Comparison of ENCODE assay signal across 8 cellular contexts in genomic region chr1:35555601-35556477, GRCh38. TPM values are rescaled to one million over a fixed set of nuclear protein-coding genes. Genes with fewer than 3 reads are reported as not detected.
DNase-seq lines count a peak whose midpoint lies in the region; ATAC-seq and TF ChIP-seq lines count a peak whose summit lies in the region.

No MANE protein-coding gene starts in this region.

- peaks cover 4% of the 10 kb centered on the region for H3K36me3 ChIP-seq in neural cell (ENCODE audit: insufficient read depth, low read length)

- peak overlapping the region; percentile 87 for H3K9ac ChIP-seq in neural cell (ENCODE audit: low read length)

- no peaks in the 10 kb centered on the region for H4K20me1 ChIP-seq in neural cell (ENCODE audit: insufficient read depth)

- TF ChIP-seq EP300 in neural cell (conservative IDR thresholded peaks at IDR 0.05; ENCODE audit: poor library complexity, severe bottlenecking): no peak

- TF ChIP-seq CTCF in chondrocyte (IDR thresholded peaks at IDR 0.05) (no peak), neural cell (IDR thresholded peaks at IDR 0.05; ENCODE audit: poor library complexity, severe bottlenecking) (no peak)

- no peaks in the 10 kb centered on the region for H3K27me3 Mint-ChIP-seq in T-helper 1 cell treated with Interleukin-12 subunit alpha and Interleukin-12 subunit beta and Interleukin-4 antibody, amounts not matched to agents 30 μg/mL and 1 μg/mL, for 36 hours (ENCODE audit: low read depth)
- no peaks in the 10 kb centered on the region for H3K27me3 Mint-ChIP-seq in chondrocyte (ENCODE audit: low read depth)

- H3K27ac Mint-ChIP-seq in T-helper 1 cell treated with Interleukin-12 subunit alpha and Interleukin-12 subunit beta and Interleukin-4 antibody, amounts not matched to agents 30 μg/mL and 1 μg/mL, for 36 hours: peak overlapping the region; percentile 80
- H3K27ac Mint-ChIP-seq in chondrocyte (ENCODE audit: unreplicated experiment): peak overlapping the region; percentile 28

- H3F3A ChIP-seq in neural cell (ENCODE audit: insufficient read depth, low read length, poor library complexity, severe bottlenecking): peaks cover 5% of the 10 kb centered on the region

- H3K4me3 ChIP-seq in neural cell (ENCODE audit: low read length): peak overlapping the region; percentile 93

- H3K27me3 ChIP-seq in neural cell (ENCODE audit: insufficient read depth, low read depth, low read length): no peaks in the 10 kb centered on the region

- peak overlapping the region; percentile 98 for H3K4me3 Mint-ChIP-seq in T-helper 1 cell treated with Interleukin-12 subunit alpha and Interleukin-12 subunit beta and Interleukin-4 antibody, amounts not matched to agents 30 μg/mL and 1 μg/mL, for 36 hours
- H3K4me3 Mint-ChIP-seq in chondrocyte (ENCODE audit: unreplicated experiment): peak overlapping the region; percentile 97

- H3K9me3 Mint-ChIP-seq in T-helper 1 cell treated with Interleukin-12 subunit alpha and Interleukin-12 subunit beta and Interleukin-4 antibody, amounts not matched to agents 30 μg/mL and 1 μg/mL, for 36 hours: no peaks in the 10 kb centered on the region
- H3K9me3 Mint-ChIP-seq in chondrocyte (ENCODE audit: low read depth): no peaks in the 10 kb centered on the region

- H3K9me3 ChIP-seq in neural cell (ENCODE audit: low read length): no peaks in the 10 kb centered on the region

- ATAC-seq in HG02885 (IDR thresholded peaks at IDR 0.05; ENCODE audit: poor library complexity, unreplicated experiment): no peak
- no peak for ATAC-seq in GM21515 (IDR thresholded peaks at IDR 0.05; ENCODE audit: unreplicated experiment)

- DNase-seq in T-helper 1 cell: no peak
- DNase-seq in NCI-H2196 treated with DMSO at 0.1 percent for 48 hours (lab: John Stamatoyannopoulos, UW; ENCODE audit: unreplicated experiment): peak; percentile 57
- DNase-seq in chondrocyte (ENCODE audit: low spot score): no peak
- DNase-seq in effector CD8-positive, alpha-beta T cell (lab: John Stamatoyannopoulos, UW): no peak

- H2AFZ ChIP-seq in neural cell (ENCODE audit: low read depth, low read length): no peak overlapping the region

- H3K36me3 Mint-ChIP-seq in T-helper 1 cell treated with Interleukin-12 subunit alpha and Interleukin-12 subunit beta and Interleukin-4 antibody, amounts not matched to agents 30 μg/mL and 1 μg/mL, for 36 hours (ENCODE audit: low read depth): peaks cover 32% of the 10 kb centered on the region
- H3K36me3 Mint-ChIP-seq in chondrocyte (ENCODE audit: low read depth): peaks cover 5% of the 10 kb centered on the region

- no peak for TF ChIP-seq RAD21 in neural cell (conservative IDR thresholded peaks at IDR 0.05)

- H3K27ac ChIP-seq in neural cell (ENCODE audit: low read length): no peak overlapping the region

- no peaks in the 10 kb centered on the region for H3K9me2 ChIP-seq in neural cell (ENCODE audit: insufficient read depth, low read length)

- H3K79me2 ChIP-seq in neural cell (replicated peaks; ENCODE audit: insufficient read depth, low read length): peaks cover 18% of the 10 kb centered on the region

- H3K4me2 ChIP-seq in neural cell (ENCODE audit: low read length): peak overlapping the region; percentile 90

- H3K4me1 Mint-ChIP-seq in T-helper 1 cell treated with Interleukin-12 subunit alpha and Interleukin-12 subunit beta and Interleukin-4 antibody, amounts not matched to agents 30 μg/mL and 1 μg/mL, for 36 hours (ENCODE audit: low read depth): peaks cover 48% of the 10 kb centered on the region
- H3K4me1 Mint-ChIP-seq in chondrocyte (ENCODE audit: low read depth): peaks cover 42% of the 10 kb centered on the region

TF ChIP-seq in neural cell, 6 proteins besides CTCF, POLR2A, EP300 and RAD21:
- no peak for TF ChIP-seq REST (IDR thresholded peaks at IDR 0.05; ENCODE audit: borderline replicate concordance)
- TF ChIP-seq SMC3 (conservative IDR thresholded peaks at IDR 0.05; ENCODE audit: poor library complexity): no peak
- no peak for TF ChIP-seq MXI1 (conservative IDR thresholded peaks at IDR 0.05; ENCODE audit: poor library complexity, severe bottlenecking)
- no peak for TF ChIP-seq EZH2 (IDR thresholded peaks at IDR 0.05; ENCODE audit: borderline replicate concordance, insufficient read depth, low read length, poor library complexity, severe bottlenecking)
- TF ChIP-seq TAF1 (IDR thresholded peaks at IDR 0.05; ENCODE audit: low read depth): no peak

RNA-seq across cellular contexts. Expression of gene KIAA0319L, which starts 1.4 kb away (rescaled TPM):
- total RNA-seq in chondrocyte: 26.9 to 40.8 TPM (median 28.7 TPM) in 3 replicates
- 38.1 and 46.3 TPM in 2 replicates for polyA plus RNA-seq in neural cell
- 63.5 and 84.3 TPM in 2 replicates for polyA minus RNA-seq in neural cell

RNA-seq across cellular contexts. Expression of gene NCDN, which starts 1.8 kb away (rescaled TPM):
- total RNA-seq in chondrocyte: 35.3 to 46.5 TPM (median 36.4 TPM) in 3 replicates
- 66.1 and 73.5 TPM in 2 replicates for polyA plus RNA-seq in neural cell
- 74.0 and 76.9 TPM in 2 replicates for polyA minus RNA-seq in neural cell

RNA-seq across cellular contexts. Expression of gene TFAP2E, which starts 17.3 kb away (rescaled TPM):
- total RNA-seq in chondrocyte: 0.92 to 1.4 TPM (median 0.97 TPM) in 3 replicates
- polyA plus RNA-seq in neural cell: 7.0 and 7.6 TPM in 2 replicates
- 0.97 and 1.9 TPM in 2 replicates for polyA minus RNA-seq in neural cell
